Comparison of ENCODE assay signal across 1 cellular context in genomic region chr1:220094016-220094911, GRCh38.
TF ChIP-seq lines count a peak whose summit lies in the region.

IARS2 (plus strand) TSS chr1:220094132; CDS start chr1:220094217, 85 bp downstream.

TF ChIP-seq in HepG2, 621 proteins besides CTCF, POLR2A, EP300 and RAD21 (continued from another document and continues in another):
- TF ChIP-seq, protein P1, sequence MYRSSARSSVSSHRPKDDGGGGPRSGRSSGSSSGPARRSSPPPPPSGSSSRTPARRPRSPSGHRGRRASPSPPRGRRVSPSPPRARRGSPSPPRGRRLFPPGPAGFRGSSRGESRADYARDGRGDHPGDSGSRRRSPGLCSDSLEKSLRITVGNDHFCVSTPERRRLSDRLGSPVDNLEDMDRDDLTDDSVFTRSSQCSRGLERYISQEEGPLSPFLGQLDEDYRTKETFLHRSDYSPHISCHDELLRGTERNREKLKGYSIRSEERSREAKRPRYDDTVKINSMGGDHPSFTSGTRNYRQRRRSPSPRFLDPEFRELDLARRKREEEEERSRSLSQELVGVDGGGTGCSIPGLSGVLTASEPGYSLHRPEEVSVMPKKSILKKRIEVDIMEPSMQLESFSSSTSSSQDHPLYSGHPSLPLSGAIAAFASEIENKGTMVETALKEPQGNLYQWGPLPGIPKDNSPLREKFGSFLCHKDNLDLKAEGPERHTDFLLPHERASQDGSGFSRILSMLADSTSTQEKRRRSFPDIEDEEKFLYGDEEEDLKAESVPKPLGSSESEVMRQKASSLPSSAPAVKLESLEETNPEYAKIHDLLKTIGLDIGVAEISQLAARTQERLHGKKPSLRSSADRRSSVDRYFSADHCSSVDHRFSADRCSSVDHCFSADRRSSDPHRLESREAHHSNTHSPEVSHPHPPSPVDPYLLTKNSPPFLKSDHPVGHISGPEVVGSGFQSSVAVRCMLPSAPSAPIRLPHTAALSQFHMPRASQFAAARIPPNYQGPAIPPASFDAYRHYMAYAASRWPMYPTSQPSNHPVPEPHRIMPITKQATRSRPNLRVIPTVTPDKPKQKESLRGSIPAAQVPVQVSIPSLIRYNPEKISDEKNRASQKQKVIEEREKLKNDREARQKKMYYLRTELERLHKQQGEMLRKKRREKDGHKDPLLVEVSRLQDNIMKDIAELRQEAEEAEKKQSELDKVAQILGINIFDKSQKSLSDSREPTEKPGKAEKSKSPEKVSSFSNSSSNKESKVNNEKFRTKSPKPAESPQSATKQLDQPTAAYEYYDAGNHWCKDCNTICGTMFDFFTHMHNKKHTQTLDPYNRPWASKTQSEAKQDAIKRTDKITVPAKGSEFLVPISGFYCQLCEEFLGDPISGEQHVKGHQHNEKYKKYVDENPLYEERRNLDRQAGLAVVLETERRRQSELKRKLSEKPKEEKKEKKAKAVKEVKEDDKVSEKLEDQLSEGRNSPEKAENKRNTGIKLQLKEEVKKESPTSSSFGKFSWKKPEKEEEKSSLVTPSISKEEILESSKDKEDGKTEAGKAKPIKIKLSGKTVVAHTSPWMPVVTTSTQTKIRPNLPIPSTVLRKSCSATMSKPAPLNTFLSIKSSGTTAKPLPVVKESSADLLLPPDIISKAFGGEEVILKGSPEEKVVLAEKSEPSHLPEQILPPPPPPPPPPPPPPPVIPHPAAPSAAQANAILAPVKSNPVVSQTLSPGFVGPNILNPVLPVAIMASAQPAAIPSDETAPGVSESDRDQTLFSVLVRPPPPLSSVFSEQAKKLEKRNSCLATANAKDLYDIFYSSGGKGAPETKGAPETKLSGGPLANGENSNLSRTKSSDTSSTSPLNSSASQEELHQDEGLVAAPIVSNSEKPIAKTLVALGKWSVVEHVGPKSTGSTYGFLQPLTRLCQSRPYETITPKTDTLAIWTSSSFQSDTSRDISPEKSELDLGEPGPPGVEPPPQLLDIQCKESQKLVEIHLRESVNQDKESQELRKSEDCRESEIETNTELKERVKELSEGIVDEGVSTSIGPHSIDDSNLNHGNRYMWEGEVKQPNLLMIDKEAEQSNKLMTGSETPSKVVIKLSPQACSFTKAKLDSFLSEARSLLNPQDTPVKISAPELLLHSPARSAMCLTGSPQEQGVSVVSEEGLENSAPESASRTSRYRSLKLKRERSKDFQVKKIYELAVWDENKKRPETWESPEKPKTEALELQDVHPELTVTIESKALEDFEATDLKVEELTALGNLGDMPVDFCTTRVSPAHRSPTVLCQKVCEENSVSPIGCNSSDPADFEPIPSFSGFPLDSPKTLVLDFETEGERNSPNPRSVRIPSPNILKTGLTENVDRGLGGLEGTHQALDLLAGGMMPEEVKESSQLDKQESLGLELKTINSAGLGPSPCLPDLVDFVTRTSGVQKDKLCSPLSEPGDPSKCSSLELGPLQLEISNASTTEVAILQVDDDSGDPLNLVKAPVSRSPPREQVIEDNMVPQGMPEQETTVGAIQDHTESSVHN (CRISPR knock-in tag; IDR thresholded peaks at IDR 0.05) = 0 out of 2 replicates have a peak, but pooled peaks have one; percentile 72
- TF ChIP-seq POGK (CRISPR knock-in tag; conservative IDR thresholded peaks at IDR 0.05) (peak; percentile 66; the same call in 1 of the 2 replicates), ZNF766 (CRISPR knock-in tag; IDR thresholded peaks at IDR 0.05; ENCODE audit: borderline replicate concordance) (0 out of 2 replicates have a peak, but pooled peaks have one; percentile 61), ZMYM2 (CRISPR knock-in tag; IDR thresholded peaks at IDR 0.05) (no peak), TEAD3 (CRISPR knock-in tag; optimal IDR thresholded peaks at IDR 0.05; ENCODE audit: borderline replicate concordance) (peak; percentile 14), PLRG1 (conservative IDR thresholded peaks at IDR 0.05) (no peak), ZNF570 (CRISPR knock-in tag; IDR thresholded peaks at IDR 0.05; ENCODE audit: borderline replicate concordance) (no peak), PHF20 (CRISPR knock-in tag; IDR thresholded peaks at IDR 0.05) (peak; percentile 60), ZNF281 (CRISPR knock-in tag; IDR thresholded peaks at IDR 0.05; ENCODE audit: borderline replicate concordance) (peak; percentile 76), ZNF737 (CRISPR knock-in tag; IDR thresholded peaks at IDR 0.05; ENCODE audit: borderline replicate concordance) (no peak), ZBTB44 (CRISPR knock-in tag; IDR thresholded peaks at IDR 0.05) (no peak), ZFP90 (CRISPR knock-in tag; IDR thresholded peaks at IDR 0.05; ENCODE audit: borderline replicate concordance) (peak; percentile 84; the same call in 1 of the 2 replicates), SIX1 (CRISPR knock-in tag; IDR thresholded peaks at IDR 0.05; ENCODE audit: borderline replicate concordance) (no peak), TEAD2 (CRISPR knock-in tag; IDR thresholded peaks at IDR 0.05) (0 out of 2 replicates have a peak, but pooled peaks have one; percentile 17), ZNF407 (CRISPR knock-in tag; IDR thresholded peaks at IDR 0.05; ENCODE audit: not compliant biosample characterization) (peak; percentile 85)
- TF ChIP-seq, protein P2, sequence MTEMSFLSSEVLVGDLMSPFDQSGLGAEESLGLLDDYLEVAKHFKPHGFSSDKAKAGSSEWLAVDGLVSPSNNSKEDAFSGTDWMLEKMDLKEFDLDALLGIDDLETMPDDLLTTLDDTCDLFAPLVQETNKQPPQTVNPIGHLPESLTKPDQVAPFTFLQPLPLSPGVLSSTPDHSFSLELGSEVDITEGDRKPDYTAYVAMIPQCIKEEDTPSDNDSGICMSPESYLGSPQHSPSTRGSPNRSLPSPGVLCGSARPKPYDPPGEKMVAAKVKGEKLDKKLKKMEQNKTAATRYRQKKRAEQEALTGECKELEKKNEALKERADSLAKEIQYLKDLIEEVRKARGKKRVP (CRISPR knock-in tag; IDR thresholded peaks at IDR 0.05) = no peak
